20 cellular contexts compared by ENCODE assay signal in genomic region chr16:3771513-3771912, GRCh38. TPM values are rescaled to one million over a fixed set of nuclear protein-coding genes. Genes with fewer than 3 reads are reported as not detected.
DNase-seq lines count a peak whose midpoint lies in the region; ATAC-seq and TF ChIP-seq lines count a peak whose summit lies in the region.
"Had no signal": no experiment of that assay in that cellular context is flagged by ENCODE, and none has a peak within 500 bp of the region (broad histone marks: within the 10 kb centered on the region; RNA-seq: fewer than 3 reads in every experiment).

No MANE protein-coding gene starts in this region.

- 0 out of 2 replicates have a peak overlapping the region, but pooled peaks have one; percentile 22 for H3K9ac ChIP-seq in PC-3 (ENCODE audit: low read length)
- H3K9ac ChIP-seq: KMS-11 had no signal

- H3K4me1 Mint-ChIP-seq in MCF 10A (ENCODE audit: insufficient read depth, unreplicated experiment): peaks cover 11% of the 10 kb centered on the region

- H3K4me1 ChIP-seq in breast epithelium (no peaks in the 10 kb centered on the region), PC-3 (ENCODE audit: insufficient read depth, low read length) (peaks cover 30% of the 10 kb centered on the region), mucosa of descending colon (ENCODE audit: low read depth) (no peaks in the 10 kb centered on the region)

- no peaks in the 10 kb centered on the region for H3K27me3 ChIP-seq in breast epithelium
- H3K27me3 ChIP-seq in PC-3 (ENCODE audit: low read length): no peaks in the 10 kb centered on the region

- H3K9me2 ChIP-seq in PC-3 (replicated peaks; ENCODE audit: low read length): no peaks in the 10 kb centered on the region

- H3K27ac ChIP-seq in breast epithelium (no peak overlapping the region), PC-3 (ENCODE audit: low read length) (peak overlapping the region; percentile 82), VCaP (peak overlapping the region; percentile 26; the same call in 1 of the 2 replicates)
- H3K27ac ChIP-seq: C4-2B, HL-60, KMS-11, SK-N-MC had no signal

- no peak overlapping the region for H3K4me3 Mint-ChIP-seq in MCF 10A (ENCODE audit: unreplicated experiment)

- DNase-seq in MCF 10A (ENCODE audit: unreplicated experiment) (peak; percentile 93), breast epithelium (ENCODE audit: low spot score in 2 of 2) (no peak), PC-3 (peak; percentile 95), renal cortical epithelial cell (ENCODE audit: low read depth) (peak; percentile 38), cerebellum (ENCODE audit: low spot score) (no peak), mucosa of descending colon (no peak)
- DNase-seq: 8988T; AML-193; IMR-90; MV-4-11; NCI-H1105 treated with DMSO at 0.1 percent for 48 hours; NCI-H226; NCI-H524; NK-92 treated with Interleukin-12 subunit alpha and Interleukin-12 subunit beta, amount 100 ng/mL, for 24 hours had no signal

- H3K4me2 ChIP-seq in PC-3 (ENCODE audit: low read length): peak overlapping the region; percentile 77
- H3K4me2 ChIP-seq: KMS-11 had no signal

- 0 out of 2 replicates have a peak, but pooled peaks cover 3% of the 10 kb centered on the region for H4K20me1 ChIP-seq in PC-3 (ENCODE audit: low read length)

- H3K27ac Mint-ChIP-seq in MCF 10A (ENCODE audit: low read depth, unreplicated experiment): no peak overlapping the region

- no peaks in the 10 kb centered on the region for H3K27me3 Mint-ChIP-seq in MCF 10A (ENCODE audit: insufficient read depth, unreplicated experiment)

- no peak for TF ChIP-seq POLR2A in breast epithelium (IDR thresholded peaks at IDR 0.05)

- no peaks in the 10 kb centered on the region for H3K9me3 ChIP-seq in breast epithelium
- H3K9me3 ChIP-seq in PC-3 (ENCODE audit: low read length): no peaks in the 10 kb centered on the region
- no peaks in the 10 kb centered on the region for H3K9me3 ChIP-seq in mucosa of descending colon

- no peak for TF ChIP-seq CTCF in MCF 10A (IDR thresholded peaks at IDR 0.05; ENCODE audit: unreplicated experiment)
- TF ChIP-seq CTCF in breast epithelium (IDR thresholded peaks at IDR 0.05): no peak
- no peak for TF ChIP-seq CTCF in PC-3 (conservative IDR thresholded peaks at IDR 0.05; ENCODE audit: low read depth, low read length)
- no peak for TF ChIP-seq CTCF in VCaP (conservative IDR thresholded peaks at IDR 0.05)
- TF ChIP-seq CTCF in mucosa of descending colon (IDR thresholded peaks at IDR 0.05): no peak

- H3K36me3 ChIP-seq in breast epithelium (peaks cover 9% of the 10 kb centered on the region), PC-3 (ENCODE audit: low read depth, low read length) (peaks cover 29% of the 10 kb centered on the region), mucosa of descending colon (ENCODE audit: low read depth) (peaks cover 10% of the 10 kb centered on the region)

- no peak overlapping the region for H3K4me3 ChIP-seq in breast epithelium
- peak overlapping the region; percentile 32; the same call in 1 of the 2 replicates for H3K4me3 ChIP-seq in PC-3 (ENCODE audit: low read length)
- no peak overlapping the region for H3K4me3 ChIP-seq in mucosa of descending colon
- H3K4me3 ChIP-seq: SK-N-MC had no signal

- no peaks in the 10 kb centered on the region for H3K79me2 ChIP-seq in PC-3 (ENCODE audit: low read length)

- ATAC-seq in PC-3 (peak; percentile 93), HG03520 (IDR thresholded peaks at IDR 0.05; ENCODE audit: unreplicated experiment) (no peak), mucosa of descending colon (no peak)

- H2AFZ ChIP-seq in PC-3 (ENCODE audit: low read length): no peak overlapping the region

- intact Hi-C loops in MCF 10A (cut with micrococcal nuclease) (no loop called here), breast epithelium (cut with DNase I; ENCODE audit: low total_unique reads) (no loop called here), PC-3 (cut with micrococcal nuclease) (loop anchor here (5.0 kb wide), 1 partner anchor 101 kb away; no protein-coding TSS in a partner anchor), mucosa of descending colon (cut with DNase I, micrococcal nuclease) (no loop called here)

- BruUV-seq in MCF 10A (replicated peaks; lab: Mats Ljungman, UMichigan) (no TSS peak), PC-3 (replicated peaks; lab: Mats Ljungman, UMichigan) (no TSS peak)

- peaks cover 100% of the 10 kb centered on the region for H3K36me3 Mint-ChIP-seq in MCF 10A (ENCODE audit: insufficient read depth, unreplicated experiment)

- no peaks in the 10 kb centered on the region for H3K9me3 Mint-ChIP-seq in MCF 10A (ENCODE audit: unreplicated experiment)

- CTCF ChIA-PET in MCF 10A (lab: Yijun Ruan, JAX) (interaction anchor here (0.6 to 0.8 kb wide), 4 partner anchors 204 to 496 kb away, joined by 3 to 5 read pairs (median 3); no protein-coding TSS in a partner anchor), PC-3 (lab: Charles Lee) (no interaction called here)

- H3F3A ChIP-seq in PC-3 (ENCODE audit: low read length, unreplicated experiment): peaks cover 5% of the 10 kb centered on the region

- POLR2A ChIA-PET in MCF 10A (lab: Yijun Ruan, JAX) (interaction anchor here (0.6 to 2.8 kb wide), 8 partner anchors 9 to 341 kb away, joined by 3 to 13 read pairs (median 4); partner anchors contain the start of gene TRAP1), PC-3 (lab: Charles Lee; ENCODE audit: unreplicated experiment) (no interaction called here)

RNA-seq across cellular contexts. Expression of gene TRAP1, which starts 54.2 kb away (rescaled TPM):
- total RNA-seq in MCF 10A (2022) (145 and 274 TPM in 2 replicates), breast epithelium (10 to 100 TPM; 44.8 to 69.5 (median 51.4) TPM), PC-3 (2014; rRNA removed) (243 and 382 TPM in 2 replicates), renal cortical epithelial cell (54.2 and 57.1 TPM in 2 replicates), cerebellum (57.7 TPM), mucosa of descending colon (10 to 100 TPM; 56.9 to 94.5 (median 69.1) TPM)

Comparison
In these comparisons a context has a peak if more than half of its experiments do, and no peak if none do; other contexts are left out.
1. DNase-seq: peak in MCF 10A (single experiment), PC-3 (single experiment) and renal cortical epithelial cell (single experiment); none in breast epithelium (0 of 2), cerebellum (single experiment) and mucosa of descending colon (0 of 3).
2. H3K27ac ChIP-seq: peak in PC-3 (single experiment) and VCaP (single experiment); none in breast epithelium (0 of 2).